In genomic region chr14:31341280-31341679, GRCh38 we compare ENCODE assay signal across 3 cellular contexts.
TF ChIP-seq lines count a peak whose summit lies in the region.

No MANE protein-coding gene starts in this region.

TF ChIP-seq in HepG2, 621 proteins besides CTCF, POLR2A, EP300 and RAD21 (continues in another document):
- TF ChIP-seq, protein P1, sequence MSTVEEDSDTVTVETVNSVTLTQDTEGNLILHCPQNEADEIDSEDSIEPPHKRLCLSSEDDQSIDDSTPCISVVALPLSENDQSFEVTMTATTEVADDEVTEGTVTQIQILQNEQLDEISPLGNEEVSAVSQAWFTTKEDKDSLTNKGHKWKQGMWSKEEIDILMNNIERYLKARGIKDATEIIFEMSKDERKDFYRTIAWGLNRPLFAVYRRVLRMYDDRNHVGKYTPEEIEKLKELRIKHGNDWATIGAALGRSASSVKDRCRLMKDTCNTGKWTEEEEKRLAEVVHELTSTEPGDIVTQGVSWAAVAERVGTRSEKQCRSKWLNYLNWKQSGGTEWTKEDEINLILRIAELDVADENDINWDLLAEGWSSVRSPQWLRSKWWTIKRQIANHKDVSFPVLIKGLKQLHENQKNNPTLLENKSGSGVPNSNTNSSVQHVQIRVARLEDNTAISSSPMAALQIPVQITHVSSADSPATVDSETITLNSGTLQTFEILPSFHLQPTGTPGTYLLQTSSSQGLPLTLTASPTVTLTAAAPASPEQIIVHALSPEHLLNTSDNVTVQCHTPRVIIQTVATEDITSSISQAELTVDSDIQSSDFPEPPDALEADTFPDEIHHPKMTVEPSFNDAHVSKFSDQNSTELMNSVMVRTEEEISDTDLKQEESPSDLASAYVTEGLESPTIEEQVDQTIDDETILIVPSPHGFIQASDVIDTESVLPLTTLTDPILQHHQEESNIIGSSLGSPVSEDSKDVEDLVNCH (CRISPR knock-in tag; IDR thresholded peaks at IDR 0.05): no peak
- TF ChIP-seq ZNF138 (CRISPR knock-in tag; IDR thresholded peaks at IDR 0.05; ENCODE audit: low read depth) (no peak), ZNF143 (CRISPR knock-in tag; IDR thresholded peaks at IDR 0.05) (no peak), CEBPB (IDR thresholded peaks at IDR 0.05; ENCODE audit: borderline replicate concordance, low read depth, low read length) (peak; percentile 88), FOXK2 (IDR thresholded peaks at IDR 0.05) (no peak), ZNF121 (CRISPR knock-in tag; IDR thresholded peaks at IDR 0.05) (peak; percentile 85), POLR2G (IDR thresholded peaks at IDR 0.05; ENCODE audit: low read depth, low read length) (no peak), ZBTB8A (CRISPR knock-in tag; IDR thresholded peaks at IDR 0.05; ENCODE audit: borderline replicate concordance, low read depth) (no peak), MAFG (CRISPR knock-in tag; IDR thresholded peaks at IDR 0.05) (no peak), ATF4 (CRISPR knock-in tag; IDR thresholded peaks at IDR 0.05) (peak in 1 of 2 experiments; percentile 84; a peak in 2 of 4 replicates), CEBPG (CRISPR knock-in tag; IDR thresholded peaks at IDR 0.05) (peak; percentile 87), FOXK1 (CRISPR knock-in tag; IDR thresholded peaks at IDR 0.05; ENCODE audit: borderline replicate concordance, low read depth) (no peak), ZNF460 (CRISPR knock-in tag; IDR thresholded peaks at IDR 0.05; ENCODE audit: borderline replicate concordance) (peak; percentile 86), SP2 (CRISPR knock-in tag; IDR thresholded peaks at IDR 0.05) (no peak), ZNF776 (CRISPR knock-in tag; IDR thresholded peaks at IDR 0.05) (no peak), PRPF4 (IDR thresholded peaks at IDR 0.05; ENCODE audit: low read depth, low read length, poor library complexity, severe bottlenecking) (no peak), ZBTB42 (CRISPR knock-in tag; IDR thresholded peaks at IDR 0.05) (no peak), ZNF264 (CRISPR knock-in tag; IDR thresholded peaks at IDR 0.05) (no peak), NFYC (CRISPR knock-in tag; IDR thresholded peaks at IDR 0.05) (no peak), ESRRA (CRISPR knock-in tag; IDR thresholded peaks at IDR 0.05; ENCODE audit: low read depth) (no peak), GABPB1 (CRISPR knock-in tag; IDR thresholded peaks at IDR 0.05) (no peak), BCL6 (CRISPR knock-in tag; IDR thresholded peaks at IDR 0.05) (no peak)
- TF ChIP-seq, protein P2, sequence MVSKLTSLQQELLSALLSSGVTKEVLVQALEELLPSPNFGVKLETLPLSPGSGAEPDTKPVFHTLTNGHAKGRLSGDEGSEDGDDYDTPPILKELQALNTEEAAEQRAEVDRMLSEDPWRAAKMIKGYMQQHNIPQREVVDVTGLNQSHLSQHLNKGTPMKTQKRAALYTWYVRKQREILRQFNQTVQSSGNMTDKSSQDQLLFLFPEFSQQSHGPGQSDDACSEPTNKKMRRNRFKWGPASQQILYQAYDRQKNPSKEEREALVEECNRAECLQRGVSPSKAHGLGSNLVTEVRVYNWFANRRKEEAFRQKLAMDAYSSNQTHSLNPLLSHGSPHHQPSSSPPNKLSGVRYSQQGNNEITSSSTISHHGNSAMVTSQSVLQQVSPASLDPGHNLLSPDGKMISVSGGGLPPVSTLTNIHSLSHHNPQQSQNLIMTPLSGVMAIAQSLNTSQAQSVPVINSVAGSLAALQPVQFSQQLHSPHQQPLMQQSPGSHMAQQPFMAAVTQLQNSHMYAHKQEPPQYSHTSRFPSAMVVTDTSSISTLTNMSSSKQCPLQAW (CRISPR knock-in tag; IDR thresholded peaks at IDR 0.05): no peak

TF ChIP-seq in WTC11, 78 proteins besides CTCF, POLR2A, EP300 and RAD21 (continued from another document):
- TF ChIP-seq ATF1 (CRISPR knock-in tag; IDR thresholded peaks at IDR 0.05) (no peak), NR1H2 (CRISPR knock-in tag; IDR thresholded peaks at IDR 0.05) (no peak), SP1 (CRISPR knock-in tag; conservative IDR thresholded peaks at IDR 0.05) (no peak)
TF ChIP-seq in WTC11: peak in this region for 1.

TF ChIP-seq in HEK293T, 16 proteins besides CTCF, POLR2A, EP300 and RAD21 (continued from another document):
- no peak for TF ChIP-seq PKNOX1 (IDR thresholded peaks at IDR 0.05)
- no peak for TF ChIP-seq FOXM1 (IDR thresholded peaks at IDR 0.05; ENCODE audit: borderline replicate concordance)
- TF ChIP-seq LEF1 (IDR thresholded peaks at IDR 0.05; ENCODE audit: borderline replicate concordance): no peak
